16 cellular contexts compared by ENCODE assay signal in genomic region chr4:173526034-173526482, GRCh38. TPM values are rescaled to one million over a fixed set of nuclear protein-coding genes. Genes with fewer than 3 reads are reported as not detected.
DNase-seq lines count a peak whose midpoint lies in the region; ATAC-seq, FAIRE-seq and TF ChIP-seq lines count a peak whose summit lies in the region.
"Had no signal": no experiment of that assay in that cellular context is flagged by ENCODE, and none has a peak within 500 bp of the region (broad histone marks: within the 10 kb centered on the region; RNA-seq: fewer than 3 reads in every experiment).

No MANE protein-coding gene starts in this region.

- no peak for TF ChIP-seq CTCF in smooth muscle cell (IDR thresholded peaks at IDR 0.05; ENCODE audit: borderline replicate concordance, insufficient read depth, poor library complexity, severe bottlenecking)

- intact Hi-C loops in activated T-helper 1 cell treated with anti-CD3 and anti-CD28 coated beads, Interleukin-12 subunit alpha, Interleukin-12 subunit beta, Interleukin-2, Interleukin-4 antibody, amounts not matched to agents 30 ng/mL and 10 ng/mL and 1 ng/mL, durations not matched to agents 14 hours and 24 hours and 36 hours (cut with micrococcal nuclease): no loop called here
- intact Hi-C loops in right cardiac atrium (cut with DNase I): loop anchor here in 1 of 4 donors (5.0 kb wide), 2 partner anchors 221 to 466 kb away; no protein-coding TSS in a partner anchor

- ATAC-seq in right cardiac atrium: no peak
- ATAC-seq in HG02610 (IDR thresholded peaks at IDR 0.05; ENCODE audit: unreplicated experiment): no peak

- H3K9ac ChIP-seq in smooth muscle cell (ENCODE audit: low read depth): peak overlapping the region; percentile 88

- peaks cover 17% of the 10 kb centered on the region for H3K36me3 Mint-ChIP-seq in activated CD4-positive, alpha-beta T cell treated with anti-CD3 and anti-CD28 coated beads, Interleukin-2, amount 10 ng/mL, durations not matched to agents 7 days and 5 days (ENCODE audit: low read depth)
- H3K36me3 Mint-ChIP-seq in activated T-helper 1 cell treated with anti-CD3 and anti-CD28 coated beads, Interleukin-12 subunit alpha, Interleukin-12 subunit beta, Interleukin-2, Interleukin-4 antibody, amounts not matched to agents 30 ng/mL and 10 ng/mL and 1 ng/mL, durations not matched to agents 14 hours and 24 hours and 36 hours (ENCODE audit: low read depth): peaks cover 12% of the 10 kb centered on the region

- no peak for FAIRE-seq in GM19239 (lab: Jason Lieb, UNC)

- DNase-seq in activated CD4-positive, alpha-beta T cell treated with anti-CD3 and anti-CD28 coated beads, Interleukin-2, amount 10 ng/mL, durations not matched to agents 7 days and 5 days: no peak
- no peak for DNase-seq in activated CD4-positive, alpha-beta T cell treated with anti-CD3 and anti-CD28 coated beads for 1 hour
- DNase-seq in activated T-helper 1 cell treated with anti-CD3 and anti-CD28 coated beads, Interleukin-12 subunit alpha, Interleukin-12 subunit beta, Interleukin-2, Interleukin-4 antibody, amounts not matched to agents 30 ng/mL and 10 ng/mL and 1 ng/mL, durations not matched to agents 14 hours and 24 hours and 36 hours (ENCODE audit: low spot score): no peak
- peak in 1 of 3 donors; percentile 49 for DNase-seq in right cardiac atrium
- DNase-seq in smooth muscle cell (lab: John Stamatoyannopoulos, UW; ENCODE audit: unreplicated experiment): no peak
- DNase-seq in GM19239 (ENCODE audit: insufficient read length, low spot score): no peak
- no peak for DNase-seq in stimulated activated naive CD4-positive, alpha-beta T cell treated with Interleukin-2 at 50 U/mL for 16 hours (lab: John Stamatoyannopoulos, UW)
- DNase-seq: activated CD4-positive, CD25-positive, alpha-beta regulatory T cell; activated naive CD4-positive, alpha-beta T cell treated with Interleukin-2 at 50 U/mL for 16 hours; dermis blood vessel endothelial cell; DMS153; NCI-H1436 treated with DMSO at 0.1 percent for 48 hours; NCI-H524 treated with DMSO at 0.1 percent for 48 hours; SIG-M5 had no signal

- H3K9me3 Mint-ChIP-seq in activated CD4-positive, alpha-beta T cell treated with anti-CD3 and anti-CD28 coated beads, Interleukin-2, amount 10 ng/mL, durations not matched to agents 7 days and 5 days: peaks cover 16% of the 10 kb centered on the region
- H3K9me3 Mint-ChIP-seq in activated T-helper 1 cell treated with anti-CD3 and anti-CD28 coated beads, Interleukin-12 subunit alpha, Interleukin-12 subunit beta, Interleukin-2, Interleukin-4 antibody, amounts not matched to agents 30 ng/mL and 10 ng/mL and 1 ng/mL, durations not matched to agents 14 hours and 24 hours and 36 hours: peaks cover 13% of the 10 kb centered on the region

- peaks cover 27% of the 10 kb centered on the region for H3F3A ChIP-seq in smooth muscle cell (ENCODE audit: low read depth)

- H3K4me3 Mint-ChIP-seq in activated CD4-positive, alpha-beta T cell treated with anti-CD3 and anti-CD28 coated beads, Interleukin-2, amount 10 ng/mL, durations not matched to agents 7 days and 5 days: peak overlapping the region; percentile 21
- H3K4me3 Mint-ChIP-seq in activated T-helper 1 cell treated with anti-CD3 and anti-CD28 coated beads, Interleukin-12 subunit alpha, Interleukin-12 subunit beta, Interleukin-2, Interleukin-4 antibody, amounts not matched to agents 30 ng/mL and 10 ng/mL and 1 ng/mL, durations not matched to agents 14 hours and 24 hours and 36 hours: no peak overlapping the region

- peak overlapping the region; percentile 87 for H3K4me2 ChIP-seq in smooth muscle cell

- H3K4me1 Mint-ChIP-seq in activated CD4-positive, alpha-beta T cell treated with anti-CD3 and anti-CD28 coated beads, Interleukin-2, amount 10 ng/mL, durations not matched to agents 7 days and 5 days: peaks cover 16% of the 10 kb centered on the region
- H3K4me1 Mint-ChIP-seq in activated T-helper 1 cell treated with anti-CD3 and anti-CD28 coated beads, Interleukin-12 subunit alpha, Interleukin-12 subunit beta, Interleukin-2, Interleukin-4 antibody, amounts not matched to agents 30 ng/mL and 10 ng/mL and 1 ng/mL, durations not matched to agents 14 hours and 24 hours and 36 hours (ENCODE audit: low read depth): peaks cover 16% of the 10 kb centered on the region

- WGBS in right cardiac atrium: 33% methylated on average over 10 of the region's 10 CpGs
- WGBS in smooth muscle cell (ENCODE audit: low lambda C conversion rate): 5% methylated on average over 10 of the region's 10 CpGs

- H3K27ac Mint-ChIP-seq in activated CD4-positive, alpha-beta T cell treated with anti-CD3 and anti-CD28 coated beads, Interleukin-2, amount 10 ng/mL, durations not matched to agents 7 days and 5 days: peak overlapping the region; percentile 62
- H3K27ac Mint-ChIP-seq in activated T-helper 1 cell treated with anti-CD3 and anti-CD28 coated beads, Interleukin-12 subunit alpha, Interleukin-12 subunit beta, Interleukin-2, Interleukin-4 antibody, amounts not matched to agents 30 ng/mL and 10 ng/mL and 1 ng/mL, durations not matched to agents 14 hours and 24 hours and 36 hours: peak overlapping the region; percentile 62

- peaks cover 2% of the 10 kb centered on the region for H3K4me1 ChIP-seq in right cardiac atrium (ENCODE audit: control insufficient read depth, insufficient read depth, low read length)
- peaks cover 8% of the 10 kb centered on the region for H3K4me1 ChIP-seq in smooth muscle cell (ENCODE audit: low read depth)

- H3K27ac ChIP-seq in right cardiac atrium (ENCODE audit: low read length) (peak overlapping the region; percentile 93), smooth muscle cell (ENCODE audit: low read depth) (peak overlapping the region; percentile 97)

- CTCF ChIA-PET in activated CD4-positive, alpha-beta T cell treated with anti-CD3 and anti-CD28 coated beads, Interleukin-2, amount 10 ng/mL, durations not matched to agents 7 days and 5 days (lab: Charles Lee): no interaction called here

- peaks cover 47% of the 10 kb centered on the region for H4K20me1 ChIP-seq in smooth muscle cell (ENCODE audit: low read depth)

- no peak overlapping the region for H2AFZ ChIP-seq in smooth muscle cell (ENCODE audit: low read depth)

- H3K9me3 ChIP-seq in right cardiac atrium (ENCODE audit: control insufficient read depth, low read length): no peaks in the 10 kb centered on the region
- H3K9me3 ChIP-seq in smooth muscle cell (replicated peaks; ENCODE audit: low read depth): no peaks in the 10 kb centered on the region

- H3K36me3 ChIP-seq in smooth muscle cell (ENCODE audit: low read depth): no peaks in the 10 kb centered on the region

- peaks cover 68% of the 10 kb centered on the region for H3K79me2 ChIP-seq in smooth muscle cell (ENCODE audit: low read depth)

- H3K27me3 Mint-ChIP-seq in activated CD4-positive, alpha-beta T cell treated with anti-CD3 and anti-CD28 coated beads, Interleukin-2, amount 10 ng/mL, durations not matched to agents 7 days and 5 days: peaks cover 86% of the 10 kb centered on the region
- H3K27me3 Mint-ChIP-seq in activated T-helper 1 cell treated with anti-CD3 and anti-CD28 coated beads, Interleukin-12 subunit alpha, Interleukin-12 subunit beta, Interleukin-2, Interleukin-4 antibody, amounts not matched to agents 30 ng/mL and 10 ng/mL and 1 ng/mL, durations not matched to agents 14 hours and 24 hours and 36 hours (ENCODE audit: insufficient read depth): peaks cover 80% of the 10 kb centered on the region

- POLR2A ChIA-PET in activated CD4-positive, alpha-beta T cell treated with anti-CD3 and anti-CD28 coated beads, Interleukin-2, amount 10 ng/mL, durations not matched to agents 7 days and 5 days (lab: Charles Lee): no interaction called here

- H3K4me3 ChIP-seq in right cardiac atrium (ENCODE audit: low read length): peak overlapping the region; percentile 59
- H3K4me3 ChIP-seq in smooth muscle cell: peak overlapping the region; percentile 93

- no peaks in the 10 kb centered on the region for H3K27me3 ChIP-seq in right cardiac atrium (ENCODE audit: control insufficient read depth, insufficient read depth)
- H3K27me3 ChIP-seq in smooth muscle cell (ENCODE audit: low read depth): no peaks in the 10 kb centered on the region

RNA-seq across cellular contexts. Expression of gene HAND2, which starts 4.0 kb away (rescaled TPM):
- not detected for total RNA-seq in activated CD4-positive, alpha-beta T cell treated with anti-CD3 and anti-CD28 coated beads, Interleukin-2, amount 10 ng/mL, durations not matched to agents 7 days and 5 days
- not detected in 2 replicates for total RNA-seq in activated T-helper 1 cell treated with anti-CD3 and anti-CD28 coated beads, Interleukin-12 subunit alpha, Interleukin-12 subunit beta, Interleukin-2, Interleukin-4 antibody, amounts not matched to agents 30 ng/mL and 10 ng/mL and 1 ng/mL, durations not matched to agents 14 hours and 24 hours and 36 hours
- total RNA-seq in right cardiac atrium: 100 to 1,000 TPM in 3 of 4 donors, 10 to 100 TPM in 1; 69.3 to 154 (median 136) TPM
- polyA plus RNA-seq in right cardiac atrium: 115 TPM
- 243 and 265 TPM in 2 replicates for total RNA-seq in smooth muscle cell
- 287 and 324 TPM in 2 replicates for polyA plus RNA-seq in smooth muscle cell
- total RNA-seq: dermis blood vessel endothelial cell, lung microvascular endothelial cell had no signal

Comparison
In these comparisons a context has a peak if more than half of its experiments do, and no peak if none do; other contexts are left out.
1. RNA of gene HAND2, which starts 4.0 kb away (total RNA-seq): 243 to 265 TPM in smooth muscle cell and 69.3 to 154 TPM in right cardiac atrium; not detected in activated CD4-positive, alpha-beta T cell treated with anti-CD3 and anti-CD28 coated beads, Interleukin-2, amount 10 ng/mL, durations not matched to agents 7 days and 5 days and not detected in activated T-helper 1 cell treated with anti-CD3 and anti-CD28 coated beads, Interleukin-12 subunit alpha, Interleukin-12 subunit beta, Interleukin-2, Interleukin-4 antibody, amounts not matched to agents 30 ng/mL and 10 ng/mL and 1 ng/mL, durations not matched to agents 14 hours and 24 hours and 36 hours; every median in the first group is over 10 times any median in the second.